1 cellular context compared by ENCODE assay signal in the genomic region with DNA sequence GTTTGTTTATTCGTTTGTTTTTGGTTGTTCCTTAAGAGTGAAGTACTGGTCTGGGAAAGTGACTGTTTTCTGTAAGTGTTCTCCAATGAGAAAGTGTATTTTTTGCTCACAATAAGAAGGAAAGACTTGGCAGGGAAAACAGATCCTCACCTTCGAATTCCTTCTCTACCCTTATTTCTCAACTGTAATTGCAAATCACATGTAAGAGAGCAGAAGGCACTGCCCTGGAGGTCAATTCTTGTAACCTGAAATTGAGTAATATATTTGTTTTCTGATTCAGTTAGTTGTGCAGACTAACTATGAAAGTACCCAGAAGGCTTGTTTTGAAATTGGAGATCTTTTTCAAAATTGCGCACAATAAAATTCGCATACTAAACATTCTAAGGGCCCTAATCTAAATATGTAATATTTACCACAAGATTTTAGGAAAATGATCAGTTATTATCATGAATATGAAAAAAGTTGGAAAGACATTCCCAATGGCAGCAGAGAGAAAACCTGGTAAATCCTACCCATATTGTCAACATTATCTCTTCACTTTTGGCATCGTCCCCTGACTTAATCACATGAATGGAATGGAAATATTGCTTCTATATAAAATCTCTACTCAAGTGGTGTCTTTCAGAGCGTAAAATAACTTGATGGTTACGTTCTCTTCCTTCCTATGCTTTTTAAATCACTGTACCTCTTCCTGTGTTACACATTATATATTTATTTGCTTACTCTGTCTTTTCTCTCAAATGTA.
TF ChIP-seq lines count a peak whose summit lies in the region.

No MANE protein-coding gene starts in this region.

TF ChIP-seq in HepG2, 621 proteins besides CTCF, POLR2A, EP300 and RAD21 (continued from another document and continues in another):
- TF ChIP-seq TBL1XR1 (IDR thresholded peaks at IDR 0.05; ENCODE audit: borderline replicate concordance, low read length, partially characterized antibody) (peak; percentile 81), ETV6 (CRISPR knock-in tag; conservative IDR thresholded peaks at IDR 0.05) (no peak), ZSCAN29 (CRISPR knock-in tag; conservative IDR thresholded peaks at IDR 0.05) (0 out of 2 replicates have a peak, but pooled peaks have one; percentile 21), RARA (CRISPR knock-in tag; IDR thresholded peaks at IDR 0.05) (peak; percentile 84), ZNF264 (CRISPR knock-in tag; IDR thresholded peaks at IDR 0.05) (peak; percentile 84; the same call in 1 of the 2 replicates), SP2 (CRISPR knock-in tag; IDR thresholded peaks at IDR 0.05) (no peak), ZFP36L1 (CRISPR knock-in tag; IDR thresholded peaks at IDR 0.05) (peak; percentile 68; the same call in 1 of the 2 replicates), AGO1 (IDR thresholded peaks at IDR 0.05; ENCODE audit: low read depth, low read length, poor library complexity, severe bottlenecking) (no peak), ZNF616 (CRISPR knock-in tag; IDR thresholded peaks at IDR 0.05; ENCODE audit: low read depth) (no peak), CHD2 (IDR thresholded peaks at IDR 0.05; ENCODE audit: low read depth, low read length) (0 out of 2 replicates have a peak, but pooled peaks have one; percentile 17), ZSCAN12 (CRISPR knock-in tag; IDR thresholded peaks at IDR 0.05) (0 out of 2 replicates have a peak, but pooled peaks have one; percentile 58), ZNF570 (CRISPR knock-in tag; IDR thresholded peaks at IDR 0.05; ENCODE audit: borderline replicate concordance) (no peak), XRCC5 (optimal IDR thresholded peaks at IDR 0.05; ENCODE audit: low read length) (no peak), IRF2 (CRISPR knock-in tag; IDR thresholded peaks at IDR 0.05) (peak; percentile 76), ZNF850 (CRISPR knock-in tag; conservative IDR thresholded peaks at IDR 0.05) (no peak), ZNF121 (CRISPR knock-in tag; IDR thresholded peaks at IDR 0.05) (no peak), GATAD1 (CRISPR knock-in tag; IDR thresholded peaks at IDR 0.05) (0 out of 2 replicates have a peak, but pooled peaks have one; percentile 13), CEBPB (IDR thresholded peaks at IDR 0.05; ENCODE audit: borderline replicate concordance, low read depth, low read length) (peak; percentile 93), HOXA5 (CRISPR knock-in tag; IDR thresholded peaks at IDR 0.05) (0 out of 2 replicates have a peak, but pooled peaks have one; percentile 48), MIER3 (CRISPR knock-in tag; IDR thresholded peaks at IDR 0.05; ENCODE audit: borderline replicate concordance) (peak; percentile 77; the same call in 1 of the 2 replicates), SATB2 (CRISPR knock-in tag; IDR thresholded peaks at IDR 0.05) (no peak), FOXK1 (CRISPR knock-in tag; IDR thresholded peaks at IDR 0.05; ENCODE audit: borderline replicate concordance, low read depth) (peak; percentile 63; the same call in 1 of the 2 replicates), HHEX (CRISPR knock-in tag; IDR thresholded peaks at IDR 0.05) (no peak), HMGA1 (CRISPR knock-in tag; conservative IDR thresholded peaks at IDR 0.05) (no peak), CBX5 (CRISPR knock-in tag; IDR thresholded peaks at IDR 0.05; ENCODE audit: borderline replicate concordance) (no peak), RBAK (CRISPR knock-in tag; IDR thresholded peaks at IDR 0.05) (no peak), ZBTB38 (CRISPR knock-in tag; IDR thresholded peaks at IDR 0.05) (no peak), HNF4G (IDR thresholded peaks at IDR 0.05; ENCODE audit: borderline replicate concordance, low read depth, low read length) (peak; percentile 74), HNF4G (CRISPR knock-in tag; IDR thresholded peaks at IDR 0.05; ENCODE audit: borderline replicate concordance, low read depth) (no peak), ZNF564 (CRISPR knock-in tag; IDR thresholded peaks at IDR 0.05) (peak; percentile 51; the same call in 1 of the 2 replicates), CAMTA2 (CRISPR knock-in tag; IDR thresholded peaks at IDR 0.05; ENCODE audit: borderline replicate concordance) (no peak), MBD4 (IDR thresholded peaks at IDR 0.05; ENCODE audit: borderline replicate concordance, low read length) (peak; percentile 95), ZNF383 (CRISPR knock-in tag; IDR thresholded peaks at IDR 0.05; ENCODE audit: borderline replicate concordance) (no peak), ZNF724P (CRISPR knock-in tag; IDR thresholded peaks at IDR 0.05; ENCODE audit: borderline replicate concordance) (no peak)
- TF ChIP-seq, protein P1, sequence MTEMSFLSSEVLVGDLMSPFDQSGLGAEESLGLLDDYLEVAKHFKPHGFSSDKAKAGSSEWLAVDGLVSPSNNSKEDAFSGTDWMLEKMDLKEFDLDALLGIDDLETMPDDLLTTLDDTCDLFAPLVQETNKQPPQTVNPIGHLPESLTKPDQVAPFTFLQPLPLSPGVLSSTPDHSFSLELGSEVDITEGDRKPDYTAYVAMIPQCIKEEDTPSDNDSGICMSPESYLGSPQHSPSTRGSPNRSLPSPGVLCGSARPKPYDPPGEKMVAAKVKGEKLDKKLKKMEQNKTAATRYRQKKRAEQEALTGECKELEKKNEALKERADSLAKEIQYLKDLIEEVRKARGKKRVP (CRISPR knock-in tag; IDR thresholded peaks at IDR 0.05): peak in 1 of 2 experiments; percentile 83; a peak in 2 of 4 replicates
- TF ChIP-seq, protein P2, sequence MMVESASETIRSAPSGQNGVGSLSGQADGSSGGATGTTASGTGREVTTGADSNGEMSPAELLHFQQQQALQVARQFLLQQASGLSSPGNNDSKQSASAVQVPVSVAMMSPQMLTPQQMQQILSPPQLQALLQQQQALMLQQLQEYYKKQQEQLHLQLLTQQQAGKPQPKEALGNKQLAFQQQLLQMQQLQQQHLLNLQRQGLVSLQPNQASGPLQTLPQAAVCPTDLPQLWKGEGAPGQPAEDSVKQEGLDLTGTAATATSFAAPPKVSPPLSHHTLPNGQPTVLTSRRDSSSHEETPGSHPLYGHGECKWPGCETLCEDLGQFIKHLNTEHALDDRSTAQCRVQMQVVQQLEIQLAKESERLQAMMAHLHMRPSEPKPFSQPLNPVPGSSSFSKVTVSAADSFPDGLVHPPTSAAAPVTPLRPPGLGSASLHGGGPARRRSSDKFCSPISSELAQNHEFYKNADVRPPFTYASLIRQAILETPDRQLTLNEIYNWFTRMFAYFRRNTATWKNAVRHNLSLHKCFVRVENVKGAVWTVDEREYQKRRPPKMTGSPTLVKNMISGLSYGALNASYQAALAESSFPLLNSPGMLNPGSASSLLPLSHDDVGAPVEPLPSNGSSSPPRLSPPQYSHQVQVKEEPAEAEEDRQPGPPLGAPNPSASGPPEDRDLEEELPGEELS (CRISPR knock-in tag; IDR thresholded peaks at IDR 0.05): peak; percentile 85
- TF ChIP-seq, protein P3, sequence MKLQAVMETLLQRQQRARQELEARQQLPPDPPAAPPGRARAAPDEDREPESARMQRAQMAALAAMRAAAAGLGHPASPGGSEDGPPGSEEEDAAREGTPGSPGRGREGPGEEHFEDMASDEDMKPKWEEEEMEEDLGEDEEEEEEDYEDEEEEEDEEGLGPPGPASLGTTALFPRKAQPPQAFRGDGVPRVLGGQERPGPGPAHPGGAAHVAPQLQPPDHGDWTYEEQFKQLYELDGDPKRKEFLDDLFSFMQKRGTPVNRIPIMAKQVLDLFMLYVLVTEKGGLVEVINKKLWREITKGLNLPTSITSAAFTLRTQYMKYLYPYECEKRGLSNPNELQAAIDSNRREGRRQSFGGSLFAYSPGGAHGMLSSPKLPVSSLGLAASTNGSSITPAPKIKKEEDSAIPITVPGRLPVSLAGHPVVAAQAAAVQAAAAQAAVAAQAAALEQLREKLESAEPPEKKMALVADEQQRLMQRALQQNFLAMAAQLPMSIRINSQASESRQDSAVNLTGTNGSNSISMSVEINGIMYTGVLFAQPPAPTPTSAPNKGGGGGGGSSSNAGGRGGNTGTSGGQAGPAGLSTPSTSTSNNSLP (IDR thresholded peaks at IDR 0.05; ENCODE audit: low read depth, low read length): peak; percentile 86
- TF ChIP-seq, protein P4, sequence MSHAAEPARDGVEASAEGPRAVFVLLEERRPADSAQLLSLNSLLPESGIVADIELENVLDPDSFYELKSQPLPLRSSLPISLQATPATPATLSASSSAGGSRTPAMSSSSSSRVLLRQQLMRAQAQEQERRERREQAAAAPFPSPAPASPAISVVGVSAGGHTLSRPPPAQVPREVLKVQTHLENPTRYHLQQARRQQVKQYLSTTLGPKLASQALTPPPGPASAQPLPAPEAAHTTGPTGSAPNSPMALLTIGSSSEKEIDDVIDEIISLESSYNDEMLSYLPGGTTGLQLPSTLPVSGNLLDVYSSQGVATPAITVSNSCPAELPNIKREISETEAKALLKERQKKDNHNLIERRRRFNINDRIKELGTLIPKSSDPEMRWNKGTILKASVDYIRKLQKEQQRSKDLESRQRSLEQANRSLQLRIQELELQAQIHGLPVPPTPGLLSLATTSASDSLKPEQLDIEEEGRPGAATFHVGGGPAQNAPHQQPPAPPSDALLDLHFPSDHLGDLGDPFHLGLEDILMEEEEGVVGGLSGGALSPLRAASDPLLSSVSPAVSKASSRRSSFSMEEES (CRISPR knock-in tag; IDR thresholded peaks at IDR 0.05): peak; percentile 84
- TF ChIP-seq, protein P5, sequence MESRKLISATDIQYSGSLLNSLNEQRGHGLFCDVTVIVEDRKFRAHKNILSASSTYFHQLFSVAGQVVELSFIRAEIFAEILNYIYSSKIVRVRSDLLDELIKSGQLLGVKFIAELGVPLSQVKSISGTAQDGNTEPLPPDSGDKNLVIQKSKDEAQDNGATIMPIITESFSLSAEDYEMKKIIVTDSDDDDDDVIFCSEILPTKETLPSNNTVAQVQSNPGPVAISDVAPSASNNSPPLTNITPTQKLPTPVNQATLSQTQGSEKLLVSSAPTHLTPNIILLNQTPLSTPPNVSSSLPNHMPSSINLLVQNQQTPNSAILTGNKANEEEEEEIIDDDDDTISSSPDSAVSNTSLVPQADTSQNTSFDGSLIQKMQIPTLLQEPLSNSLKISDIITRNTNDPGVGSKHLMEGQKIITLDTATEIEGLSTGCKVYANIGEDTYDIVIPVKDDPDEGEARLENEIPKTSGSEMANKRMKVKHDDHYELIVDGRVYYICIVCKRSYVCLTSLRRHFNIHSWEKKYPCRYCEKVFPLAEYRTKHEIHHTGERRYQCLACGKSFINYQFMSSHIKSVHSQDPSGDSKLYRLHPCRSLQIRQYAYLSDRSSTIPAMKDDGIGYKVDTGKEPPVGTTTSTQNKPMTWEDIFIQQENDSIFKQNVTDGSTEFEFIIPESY (CRISPR knock-in tag; IDR thresholded peaks at IDR 0.05): no peak
- TF ChIP-seq, protein P6, sequence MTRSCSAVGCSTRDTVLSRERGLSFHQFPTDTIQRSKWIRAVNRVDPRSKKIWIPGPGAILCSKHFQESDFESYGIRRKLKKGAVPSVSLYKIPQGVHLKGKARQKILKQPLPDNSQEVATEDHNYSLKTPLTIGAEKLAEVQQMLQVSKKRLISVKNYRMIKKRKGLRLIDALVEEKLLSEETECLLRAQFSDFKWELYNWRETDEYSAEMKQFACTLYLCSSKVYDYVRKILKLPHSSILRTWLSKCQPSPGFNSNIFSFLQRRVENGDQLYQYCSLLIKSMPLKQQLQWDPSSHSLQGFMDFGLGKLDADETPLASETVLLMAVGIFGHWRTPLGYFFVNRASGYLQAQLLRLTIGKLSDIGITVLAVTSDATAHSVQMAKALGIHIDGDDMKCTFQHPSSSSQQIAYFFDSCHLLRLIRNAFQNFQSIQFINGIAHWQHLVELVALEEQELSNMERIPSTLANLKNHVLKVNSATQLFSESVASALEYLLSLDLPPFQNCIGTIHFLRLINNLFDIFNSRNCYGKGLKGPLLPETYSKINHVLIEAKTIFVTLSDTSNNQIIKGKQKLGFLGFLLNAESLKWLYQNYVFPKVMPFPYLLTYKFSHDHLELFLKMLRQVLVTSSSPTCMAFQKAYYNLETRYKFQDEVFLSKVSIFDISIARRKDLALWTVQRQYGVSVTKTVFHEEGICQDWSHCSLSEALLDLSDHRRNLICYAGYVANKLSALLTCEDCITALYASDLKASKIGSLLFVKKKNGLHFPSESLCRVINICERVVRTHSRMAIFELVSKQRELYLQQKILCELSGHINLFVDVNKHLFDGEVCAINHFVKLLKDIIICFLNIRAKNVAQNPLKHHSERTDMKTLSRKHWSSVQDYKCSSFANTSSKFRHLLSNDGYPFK (CRISPR knock-in tag; IDR thresholded peaks at IDR 0.05; ENCODE audit: borderline replicate concordance): no peak
- TF ChIP-seq, protein P7, sequence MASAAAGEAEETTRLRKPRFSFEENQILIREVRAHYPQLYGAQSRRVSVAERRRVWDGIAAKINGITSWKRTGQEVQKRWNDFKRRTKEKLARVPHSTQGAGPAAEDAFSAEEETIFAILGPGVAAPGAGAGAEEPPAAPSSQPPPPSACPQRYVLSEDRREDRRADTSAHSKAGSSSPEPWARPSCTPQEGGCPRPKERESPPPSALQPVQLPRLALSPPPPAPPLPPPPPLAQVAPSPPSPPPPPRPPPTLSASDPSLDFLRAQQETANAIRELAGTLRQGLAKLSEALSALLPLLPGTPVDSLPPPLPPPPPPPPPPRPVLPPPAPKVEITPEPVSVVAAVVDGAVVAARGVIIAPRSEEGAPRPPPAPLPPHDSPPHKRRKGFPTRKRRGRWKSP (CRISPR knock-in tag; IDR thresholded peaks at IDR 0.05): peak; percentile 30; the same call in 1 of the 2 replicates
- TF ChIP-seq, protein P8, sequence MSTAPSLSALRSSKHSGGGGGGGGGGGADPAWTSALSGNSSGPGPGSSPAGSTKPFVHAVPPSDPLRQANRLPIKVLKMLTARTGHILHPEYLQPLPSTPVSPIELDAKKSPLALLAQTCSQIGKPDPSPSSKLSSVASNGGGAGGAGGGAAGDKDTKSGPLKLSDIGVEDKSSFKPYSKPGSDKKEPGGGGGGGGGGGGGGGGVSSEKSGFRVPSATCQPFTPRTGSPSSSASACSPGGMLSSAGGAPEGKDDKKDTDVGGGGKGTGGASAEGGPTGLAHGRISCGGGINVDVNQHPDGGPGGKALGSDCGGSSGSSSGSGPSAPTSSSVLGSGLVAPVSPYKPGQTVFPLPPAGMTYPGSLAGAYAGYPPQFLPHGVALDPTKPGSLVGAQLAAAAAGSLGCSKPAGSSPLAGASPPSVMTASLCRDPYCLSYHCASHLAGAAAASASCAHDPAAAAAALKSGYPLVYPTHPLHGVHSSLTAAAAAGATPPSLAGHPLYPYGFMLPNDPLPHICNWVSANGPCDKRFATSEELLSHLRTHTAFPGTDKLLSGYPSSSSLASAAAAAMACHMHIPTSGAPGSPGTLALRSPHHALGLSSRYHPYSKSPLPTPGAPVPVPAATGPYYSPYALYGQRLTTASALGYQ (CRISPR knock-in tag; IDR thresholded peaks at IDR 0.05): peak; percentile 65; the same call in 1 of the 2 replicates
- TF ChIP-seq, protein P9, sequence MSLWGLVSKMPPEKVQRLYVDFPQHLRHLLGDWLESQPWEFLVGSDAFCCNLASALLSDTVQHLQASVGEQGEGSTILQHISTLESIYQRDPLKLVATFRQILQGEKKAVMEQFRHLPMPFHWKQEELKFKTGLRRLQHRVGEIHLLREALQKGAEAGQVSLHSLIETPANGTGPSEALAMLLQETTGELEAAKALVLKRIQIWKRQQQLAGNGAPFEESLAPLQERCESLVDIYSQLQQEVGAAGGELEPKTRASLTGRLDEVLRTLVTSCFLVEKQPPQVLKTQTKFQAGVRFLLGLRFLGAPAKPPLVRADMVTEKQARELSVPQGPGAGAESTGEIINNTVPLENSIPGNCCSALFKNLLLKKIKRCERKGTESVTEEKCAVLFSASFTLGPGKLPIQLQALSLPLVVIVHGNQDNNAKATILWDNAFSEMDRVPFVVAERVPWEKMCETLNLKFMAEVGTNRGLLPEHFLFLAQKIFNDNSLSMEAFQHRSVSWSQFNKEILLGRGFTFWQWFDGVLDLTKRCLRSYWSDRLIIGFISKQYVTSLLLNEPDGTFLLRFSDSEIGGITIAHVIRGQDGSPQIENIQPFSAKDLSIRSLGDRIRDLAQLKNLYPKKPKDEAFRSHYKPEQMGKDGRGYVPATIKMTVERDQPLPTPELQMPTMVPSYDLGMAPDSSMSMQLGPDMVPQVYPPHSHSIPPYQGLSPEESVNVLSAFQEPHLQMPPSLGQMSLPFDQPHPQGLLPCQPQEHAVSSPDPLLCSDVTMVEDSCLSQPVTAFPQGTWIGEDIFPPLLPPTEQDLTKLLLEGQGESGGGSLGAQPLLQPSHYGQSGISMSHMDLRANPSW (CRISPR knock-in tag; IDR thresholded peaks at IDR 0.05; ENCODE audit: borderline replicate concordance): peak; percentile 65; the same call in 1 of the 2 replicates
